In genomic region chr11:134332782-134333181, GRCh38 we compare ENCODE assay signal across 14 cellular contexts. TPM values are rescaled to one million over a fixed set of nuclear protein-coding genes. Genes with fewer than 3 reads are reported as not detected.
DNase-seq lines count a peak whose midpoint lies in the region; ATAC-seq and TF ChIP-seq lines count a peak whose summit lies in the region.
"Had no signal": no experiment of that assay in that cellular context is flagged by ENCODE, and none has a peak within 500 bp of the region (broad histone marks: within the 10 kb centered on the region; RNA-seq: fewer than 3 reads in every experiment).

No MANE protein-coding gene starts in this region.

- peak overlapping the region; percentile 99 for H3K4me2 ChIP-seq in neuronal stem cell (ENCODE audit: insufficient read depth, low read length, poor library complexity, severe bottlenecking)

- no peaks in the 10 kb centered on the region for H3K36me3 Mint-ChIP-seq in CD8-positive, alpha-beta memory T cell
- no peaks in the 10 kb centered on the region for H3K36me3 Mint-ChIP-seq in endodermal cell (ENCODE audit: low read depth)

- H3K4me3 Mint-ChIP-seq in CD8-positive, alpha-beta memory T cell = peak overlapping the region; percentile 78 to 90 (median 79)
- peak overlapping the region; percentile 58 for H3K4me3 Mint-ChIP-seq in endodermal cell

- peak overlapping the region; percentile 67 for H3K4me3 ChIP-seq in CD8-positive, alpha-beta memory T cell (ENCODE audit: low read length)
- H3K4me3 ChIP-seq in endodermal cell (ENCODE audit: low read length) (peak overlapping the region; percentile 76), neuronal stem cell (ENCODE audit: low read length in 2 of 2) (peak overlapping the region in 1 of 2 donors; percentile 58)

- TF ChIP-seq CTCF in endodermal cell (conservative IDR thresholded peaks at IDR 0.05) = no peak

- H3K36me3 ChIP-seq in CD8-positive, alpha-beta memory T cell (ENCODE audit: insufficient read depth, low read length) = no peaks in the 10 kb centered on the region
- H3K36me3 ChIP-seq in endodermal cell (ENCODE audit: control insufficient read depth, insufficient read depth, low read length) (no peaks in the 10 kb centered on the region), neuronal stem cell (replicated peaks in 1 of 2; ENCODE audit: control insufficient read depth in 2 of 2, insufficient read depth in 2 of 2, low read length in 2 of 2) (no peaks in the 10 kb centered on the region)
- H3K36me3 ChIP-seq: upper lobe of right lung had no signal

- H3K27me3 ChIP-seq in CD8-positive, alpha-beta memory T cell (ENCODE audit: insufficient read depth, low read length, poor library complexity, severe bottlenecking) = no peaks in the 10 kb centered on the region
- H3K27me3 ChIP-seq in endodermal cell (ENCODE audit: control insufficient read depth, insufficient read depth, low read length, poor library complexity, severe bottlenecking) = peaks cover 60% of the 10 kb centered on the region
- H3K27me3 ChIP-seq in neuronal stem cell (ENCODE audit: control insufficient read depth in 3 of 3, insufficient read depth in 3 of 3, low read depth in 1 of 3, low read length in 3 of 3) = peaks cover 0 to 37% (median 27%) of the 10 kb centered on the region in 3 experiments

- POLR2A ChIA-PET in CD8-positive, alpha-beta memory T cell (lab: Charles Lee) = interaction anchor here (1.0 kb wide), 1 partner anchor 108 kb away, joined by 3 read pairs; the partner anchor contains the start of gene VPS26B

- H3K23ac ChIP-seq in neuronal stem cell (ENCODE audit: low read depth, low read length, poor library complexity) = no peak overlapping the region

- ATAC-seq in HG03460 (IDR thresholded peaks at IDR 0.05; ENCODE audit: unreplicated experiment) = no peak
- no peak for ATAC-seq in HG03159 (IDR thresholded peaks at IDR 0.05; ENCODE audit: unreplicated experiment)

- no peak overlapping the region for H4K8ac ChIP-seq in neuronal stem cell (ENCODE audit: low read depth, low read length)

- H3K9me3 Mint-ChIP-seq in CD8-positive, alpha-beta memory T cell = no peaks in the 10 kb centered on the region
- H3K9me3 Mint-ChIP-seq in endodermal cell = no peaks in the 10 kb centered on the region

- no peak overlapping the region for H2BK5ac ChIP-seq in neuronal stem cell (ENCODE audit: low read length)

- no peak overlapping the region for H3K4ac ChIP-seq in neuronal stem cell (ENCODE audit: low read length)

- H3K27me3 Mint-ChIP-seq in CD8-positive, alpha-beta memory T cell = peaks cover 1 to 17% of the 10 kb centered on the region in 2 donors
- H3K27me3 Mint-ChIP-seq in endodermal cell (ENCODE audit: insufficient read depth) = peaks cover 52% of the 10 kb centered on the region

- H3K4me1 Mint-ChIP-seq in CD8-positive, alpha-beta memory T cell = peaks cover 13 to 23% (median 20%) of the 10 kb centered on the region in 3 donors
- H3K4me1 Mint-ChIP-seq in endodermal cell = peaks cover 10% of the 10 kb centered on the region

- H3K4me1 ChIP-seq in CD8-positive, alpha-beta memory T cell (ENCODE audit: insufficient read depth, low read length) = peaks cover 17% of the 10 kb centered on the region
- H3K4me1 ChIP-seq in endodermal cell (ENCODE audit: control insufficient read depth, insufficient read depth, low read length) (peaks cover 3% of the 10 kb centered on the region), neuronal stem cell (ENCODE audit: control insufficient read depth in 2 of 2, insufficient read depth in 1 of 2, low read depth in 1 of 2, low read length in 2 of 2) (peaks cover 2 to 3% of the 10 kb centered on the region in 2 donors)
- H3K4me1 ChIP-seq: upper lobe of right lung had no signal

- CTCF ChIA-PET in CD8-positive, alpha-beta memory T cell (lab: Charles Lee) = interaction anchor here (1.1 to 2.7 kb wide), 2 partner anchors 55 to 71 kb away, joined by 4 to 9 read pairs; no protein-coding TSS in a partner anchor

- no peak overlapping the region for H4K91ac ChIP-seq in neuronal stem cell (ENCODE audit: low read depth, low read length, poor library complexity)

- H3K27ac ChIP-seq in CD8-positive, alpha-beta memory T cell (ENCODE audit: low read depth, low read length) = no peak overlapping the region
- no peak overlapping the region for H3K27ac ChIP-seq in endodermal cell (ENCODE audit: low read depth, low read length)
- no peak overlapping the region for H3K27ac ChIP-seq in neuronal stem cell (replicated peaks; ENCODE audit: low read length)
- H3K27ac ChIP-seq: upper lobe of right lung had no signal

- H2BK15ac ChIP-seq in neuronal stem cell (ENCODE audit: low read length) = no peak overlapping the region

- no peak overlapping the region for H2BK120ac ChIP-seq in neuronal stem cell (ENCODE audit: low read depth, low read length)

- H3K9ac ChIP-seq in endodermal cell (ENCODE audit: extremely low read depth, low read length, poor library complexity, severe bottlenecking) (no peak overlapping the region), neuronal stem cell (ENCODE audit: low read depth, low read length, poor library complexity) (no peak overlapping the region)

- H3K9me3 ChIP-seq in CD8-positive, alpha-beta memory T cell (ENCODE audit: low read length) = no peaks in the 10 kb centered on the region
- H3K9me3 ChIP-seq in endodermal cell (ENCODE audit: control insufficient read depth, low read length) = no peaks in the 10 kb centered on the region
- H3K9me3 ChIP-seq in neuronal stem cell (replicated peaks in 1 of 2; ENCODE audit: control insufficient read depth in 2 of 2, insufficient read depth in 1 of 2, low read depth in 1 of 2, low read length in 2 of 2) = no peaks in the 10 kb centered on the region
- H3K9me3 ChIP-seq: upper lobe of right lung had no signal

- WGBS in endodermal cell (ENCODE audit: insufficient coverage in 1 of 2, insufficient read length in 1 of 2), 2 experiments = 74% methylated on average over 7 of the region's 7 CpGs; no CpG with 5 or more reads in 1 of the 2 experiments
- no CpG with 5 or more reads among the region's 7 CpGs for WGBS in neuronal stem cell (ENCODE audit: extremely low coverage in 2 of 2, insufficient read length in 2 of 2, insufficient replicate concordance in 1 of 2), 2 donors

- no peak overlapping the region for H3K18ac ChIP-seq in neuronal stem cell (ENCODE audit: low read length)

- H2AK5ac ChIP-seq in neuronal stem cell (ENCODE audit: low read depth, low read length) = no peak overlapping the region

- H2BK12ac ChIP-seq in neuronal stem cell (ENCODE audit: low read length) = no peak overlapping the region

- peak overlapping the region; percentile 97 for H2AFZ ChIP-seq in neuronal stem cell (ENCODE audit: low read length)

- H3K14ac ChIP-seq in neuronal stem cell (ENCODE audit: low read length) = no peak overlapping the region

- no peak for DNase-seq in CD8-positive, alpha-beta memory T cell
- peak; percentile 44 to 78 for DNase-seq in NCI-H526 (lab: John Stamatoyannopoulos, UW)
- no peak for DNase-seq in endodermal cell
- DNase-seq in neuronal stem cell (ENCODE audit: low spot score) = no peak
- no peak for DNase-seq in NCI-H1436 (lab: John Stamatoyannopoulos, UW)
- no peak for DNase-seq in anterior cingulate cortex (lab: John Stamatoyannopoulos, UW)
- DNase-seq: activated effector memory CD4-positive, alpha-beta T cell treated with Interleukin-2 at 50 U/mL for 16 hours; NCI-H510A treated with DMSO at 0.1 percent for 48 hours; SW 1271; upper lobe of right lung had no signal

- H3K79me1 ChIP-seq in neuronal stem cell (ENCODE audit: low read depth, low read length) = no peaks in the 10 kb centered on the region

- H3K27ac Mint-ChIP-seq in CD8-positive, alpha-beta memory T cell = peak overlapping the region in 5 of 8 donors; percentile 41 to 81 (median 56)
- no peak overlapping the region for H3K27ac Mint-ChIP-seq in endodermal cell

RNA-seq across cellular contexts. Expression of gene GLB1L2, which starts 1.0 kb away (rescaled TPM):
- total RNA-seq in CD8-positive, alpha-beta memory T cell = 1 to 10 TPM; 8.6 to 9.5 TPM
- polyA plus RNA-seq in CD8-positive, alpha-beta memory T cell = 0.70 TPM
- total RNA-seq in endodermal cell = 10 to 100 TPM in 1 of 2 donors, 1 to 10 TPM in 1; 9.9 to 12.5 TPM
- polyA plus RNA-seq in endodermal cell (2013, experiment 1 of 2) = 9.2 TPM
- polyA plus RNA-seq in endodermal cell (2013, experiment 2 of 2) = 7.7 TPM
- 7.7 TPM for polyA plus RNA-seq in neuronal stem cell (2013, experiment 1 of 2)
- 7.7 TPM for polyA plus RNA-seq in neuronal stem cell (2013, experiment 2 of 2)
- total RNA-seq: M059J had no signal

RNA-seq across cellular contexts. Expression of gene GLB1L3, which starts 56.6 kb away (rescaled TPM):
- 1 to 10 TPM; 2.3 to 3.0 TPM for total RNA-seq in CD8-positive, alpha-beta memory T cell
- 2.0 TPM for polyA plus RNA-seq in CD8-positive, alpha-beta memory T cell
- total RNA-seq in endodermal cell = 1 to 10 TPM; 2.3 to 7.1 TPM
- polyA plus RNA-seq in endodermal cell (2013, experiment 1 of 2) = 0.43 TPM
- 0.37 TPM for polyA plus RNA-seq in endodermal cell (2013, experiment 2 of 2)
- 0.03 TPM for polyA plus RNA-seq in neuronal stem cell (2013, experiment 1 of 2)
- polyA plus RNA-seq in neuronal stem cell (2013, experiment 2 of 2) = 0.03 TPM
- total RNA-seq: M059J, osteoblast had no signal

Comparison
In these comparisons a context has a peak if more than half of its experiments do, and no peak if none do; other contexts are left out.
1. DNase-seq: peak in NCI-H526 (2 of 2); none in CD8-positive, alpha-beta memory T cell (0 of 5), endodermal cell (single experiment), neuronal stem cell (single experiment), NCI-H1436 (single experiment) and anterior cingulate cortex (0 of 58).